In genomic region chr17:60888812-60889709, GRCh38 we compare ENCODE assay signal across 1 cellular context.
TF ChIP-seq lines count a peak whose summit lies in the region.

No MANE protein-coding gene starts in this region.

TF ChIP-seq in K562, 482 proteins besides CTCF, POLR2A, EP300 and RAD21 (continued from another document):
- TF ChIP-seq SIX5 (IDR thresholded peaks at IDR 0.05; ENCODE audit: borderline replicate concordance in 1 of 2, insufficient read depth in 1 of 2, low read depth in 1 of 2, low read length in 2 of 2) = no peak
- TF ChIP-seq ZEB2 (IDR thresholded peaks at IDR 0.05) = no peak
- no peak for TF ChIP-seq TFAM (CRISPR knock-in tag; conservative IDR thresholded peaks at IDR 0.05)
- no peak for TF ChIP-seq MBD1 (CRISPR knock-in tag; IDR thresholded peaks at IDR 0.05)
